8 cellular contexts compared by ENCODE assay signal in genomic region chr15:88546248-88547129, GRCh38. TPM values are rescaled to one million over a fixed set of nuclear protein-coding genes. Genes with fewer than 3 reads are reported as not detected.
DNase-seq lines count a peak whose midpoint lies in the region; FAIRE-seq and TF ChIP-seq lines count a peak whose summit lies in the region.

TSS of gene DET1 (minus strand) at chr15:88546681. CDS start at chr15:88531705, 14,976 bp downstream.

- DNase-seq in G401 (ENCODE audit: low spot score): peak; percentile 98
- peak; percentile 91 for DNase-seq in H54 (ENCODE audit: insufficient read length, low spot score)
- peak; percentile 95 for DNase-seq in LNCaP clone FGC (ENCODE audit: low read depth)
- peak; percentile 97 for DNase-seq in RPMI8226
- peak; percentile 94 for DNase-seq in activated T-helper 9 cell treated with anti-CD3 and anti-CD28 coated beads, Interleukin-2, amount 50 U/mL, for 16 hours (ENCODE audit: low read depth)
- DNase-seq in fibroblast of the conjunctiva (ENCODE audit: low read depth): peak; percentile 90
- peak; percentile 87 for DNase-seq in nephron progenitor cell

- peak within 1 kb of the TSS; percentile 90 for H3K4me3 Mint-ChIP-seq in nephron progenitor cell
- peak within 1 kb of the TSS; percentile 91 for H3K4me3 Mint-ChIP-seq in stimulated activated naive CD8-positive, alpha-beta T cell treated with anti-CD3 and anti-CD28 coated beads, Interleukin-15, Interleukin-2, amounts not matched to agents 100 ng/mL and 50 ng/mL, for 24 hours

- H3K27me3 Mint-ChIP-seq in nephron progenitor cell (ENCODE audit: low read depth, poor library complexity): peaks cover 4% of the 10 kb centered on the region
- no peaks in the 10 kb centered on the region for H3K27me3 Mint-ChIP-seq in stimulated activated naive CD8-positive, alpha-beta T cell treated with anti-CD3 and anti-CD28 coated beads, Interleukin-15, Interleukin-2, amounts not matched to agents 100 ng/mL and 50 ng/mL, for 24 hours

- H3K4me3 ChIP-seq in LNCaP clone FGC (ENCODE audit: low read depth, low read length): peak within 1 kb of the TSS; percentile 62

- H3K9me3 Mint-ChIP-seq in nephron progenitor cell: peaks cover 14% of the 10 kb centered on the region
- no peaks in the 10 kb centered on the region for H3K9me3 Mint-ChIP-seq in stimulated activated naive CD8-positive, alpha-beta T cell treated with anti-CD3 and anti-CD28 coated beads, Interleukin-15, Interleukin-2, amounts not matched to agents 100 ng/mL and 50 ng/mL, for 24 hours

- 0 out of 2 replicates have a peak, but pooled peaks have one; percentile 22 for TF ChIP-seq POLR2A in H54 (IDR thresholded peaks at IDR 0.05; ENCODE audit: low read depth, low read length)

- FAIRE-seq in H54 (lab: Jason Lieb, UNC): no peak

- TF ChIP-seq CTCF in LNCaP clone FGC (IDR thresholded peaks at IDR 0.05; ENCODE audit: control insufficient read depth, extremely low read depth, insufficient read depth): peak; percentile 91
- TF ChIP-seq CTCF in nephron progenitor cell (IDR thresholded peaks at IDR 0.05): peak; percentile 58

- in situ Hi-C loops in G401 (cut with HindIII; ENCODE audit: low sequenced_read_pairs): no loop called here

- H3K36me3 Mint-ChIP-seq in nephron progenitor cell (ENCODE audit: low read depth): peaks cover 17% of the 10 kb centered on the region
- peaks cover 4% of the 10 kb centered on the region for H3K36me3 Mint-ChIP-seq in stimulated activated naive CD8-positive, alpha-beta T cell treated with anti-CD3 and anti-CD28 coated beads, Interleukin-15, Interleukin-2, amounts not matched to agents 100 ng/mL and 50 ng/mL, for 24 hours (ENCODE audit: low read depth)

- H3K4me1 Mint-ChIP-seq in nephron progenitor cell: peaks cover 27% of the 10 kb centered on the region
- peaks cover 18% of the 10 kb centered on the region for H3K4me1 Mint-ChIP-seq in stimulated activated naive CD8-positive, alpha-beta T cell treated with anti-CD3 and anti-CD28 coated beads, Interleukin-15, Interleukin-2, amounts not matched to agents 100 ng/mL and 50 ng/mL, for 24 hours (ENCODE audit: low read depth)

- peak within 1 kb of the TSS; percentile 84 for H3K27ac Mint-ChIP-seq in nephron progenitor cell
- H3K27ac Mint-ChIP-seq in stimulated activated naive CD8-positive, alpha-beta T cell treated with anti-CD3 and anti-CD28 coated beads, Interleukin-15, Interleukin-2, amounts not matched to agents 100 ng/mL and 50 ng/mL, for 24 hours: peak within 1 kb of the TSS; percentile 90

RNA-seq across cellular contexts. Expression of gene DET1, which starts in this region (rescaled TPM):
- 2.1 and 4.2 TPM in 2 replicates for total RNA-seq in G401 (2014; rRNA removed; shearing (Covaris generic))

Comparison
In these comparisons a context has a peak if more than half of its experiments do, and no peak if none do; other contexts are left out.
1. Peak in every context shown above with its lines: DNase-seq and H3K4me3 ChIP-seq.